In genomic region chr9:128067898-128068655, GRCh38 we compare ENCODE assay signal across 8 cellular contexts. TPM values are rescaled to one million over a fixed set of nuclear protein-coding genes. Genes with fewer than 3 reads are reported as not detected.
DNase-seq lines count a peak whose midpoint lies in the region; ATAC-seq and TF ChIP-seq lines count a peak whose summit lies in the region.

TSS of gene SLC25A25 (plus strand) at chr9:128068232. CDS start at chr9:128068320, 88 bp downstream.

- peak within 1 kb of the TSS; percentile 78 for H2BK120ac ChIP-seq in trophoblast cell (ENCODE audit: insufficient read depth, low read length, poor library complexity)

- peak within 1 kb of the TSS; percentile 84 for H3K4me3 ChIP-seq in GM12865 (ENCODE audit: low read depth, low read length)
- H3K4me3 ChIP-seq in cardiac muscle cell, result peak within 1 kb of the TSS; percentile 96
- H3K4me3 ChIP-seq in trophoblast cell (ENCODE audit: low read depth, low read length), result peak within 1 kb of the TSS; percentile 94
- H3K4me3 ChIP-seq in transverse colon, result peak within 1 kb of the TSS; percentile 76 to 98 (median 82)

- H2AFZ ChIP-seq in trophoblast cell (ENCODE audit: insufficient read depth, low read length, poor library complexity), result peak within 1 kb of the TSS; percentile 73

- in situ Hi-C loops in transverse colon (cut with MboI; ENCODE audit: low pct_ligation_motif_present in 1 of 4, low pct_unique_long_range_greater_than_20kb in 1 of 4, low sequenced_read_pairs in 3 of 4), result no loop called here

- peak within 1 kb of the TSS; percentile 97 for H3K4me2 ChIP-seq in trophoblast cell (ENCODE audit: low read length)

- intact Hi-C loops in transverse colon (cut with DNase I; ENCODE audit: low total_unique reads), result no loop called here

- peaks cover 15% of the 10 kb centered on the region for H3K79me1 ChIP-seq in trophoblast cell (ENCODE audit: low read length)

- DNase-seq in GM12865 (ENCODE audit: low read depth) (peak; percentile 100), NCI-H1417 treated with DMSO at 0.1 percent for 48 hours (lab: John Stamatoyannopoulos, UW) (peak; percentile 98), SW480 (ENCODE audit: low spot score) (peak; percentile 98), cardiac muscle cell (ENCODE audit: low read depth in 1 of 2, low spot score in 1 of 2) (peak; percentile 100), trophoblast cell (peak; percentile 99 to 100), transverse colon (peak; percentile 100)
- DNase-seq in activated naive CD8-positive, alpha-beta T cell treated with anti-CD3 and anti-CD28 coated beads, Interleukin-2, amount 50 U/mL, for 24 hours, result peak; percentile 100

- peaks cover 29% of the 10 kb centered on the region for H3K4me1 ChIP-seq in cardiac muscle cell (ENCODE audit: low read depth)
- peaks cover 13 to 17% of the 10 kb centered on the region in 2 experiments for H3K4me1 ChIP-seq in trophoblast cell (ENCODE audit: control insufficient read depth in 1 of 2, insufficient read depth in 2 of 2, low read length in 2 of 2)
- H3K4me1 ChIP-seq in transverse colon, result peaks cover 32 to 71% (median 64%) of the 10 kb centered on the region in 4 donors

- peak within 1 kb of the TSS; percentile 77 for H3K27ac Mint-ChIP-seq in activated naive CD8-positive, alpha-beta T cell treated with anti-CD3 and anti-CD28 coated beads, Interleukin-2, amount 50 U/mL, for 24 hours

- H2BK5ac ChIP-seq in trophoblast cell (ENCODE audit: low read depth, low read length, poor library complexity), result peak within 1 kb of the TSS; percentile 97

- peaks cover 5% of the 10 kb centered on the region for H3K36me3 Mint-ChIP-seq in activated naive CD8-positive, alpha-beta T cell treated with anti-CD3 and anti-CD28 coated beads, Interleukin-2, amount 50 U/mL, for 24 hours (ENCODE audit: low read depth)

- no peaks in the 10 kb centered on the region for H3K9me3 ChIP-seq in cardiac muscle cell (ENCODE audit: low read depth)
- H3K9me3 ChIP-seq in trophoblast cell (ENCODE audit: insufficient read depth, low read depth, low read length), result no peaks in the 10 kb centered on the region
- no peaks in the 10 kb centered on the region for H3K9me3 ChIP-seq in transverse colon

- peaks cover 63% of the 10 kb centered on the region for H3K4me1 Mint-ChIP-seq in activated naive CD8-positive, alpha-beta T cell treated with anti-CD3 and anti-CD28 coated beads, Interleukin-2, amount 50 U/mL, for 24 hours

- no peak within 1 kb of the TSS for H2BK12ac ChIP-seq in trophoblast cell (ENCODE audit: low read length)

- peaks cover 10% of the 10 kb centered on the region for H3K79me2 ChIP-seq in trophoblast cell (ENCODE audit: control insufficient read depth, insufficient read depth, low read length, poor library complexity)

- TF ChIP-seq POLR2A in transverse colon (IDR thresholded peaks at IDR 0.05), result peak; percentile 22

- no peak within 1 kb of the TSS for H3K23ac ChIP-seq in trophoblast cell (ENCODE audit: low read length)

- no peaks in the 10 kb centered on the region for H3K36me3 ChIP-seq in cardiac muscle cell
- peaks cover 4 to 7% of the 10 kb centered on the region in 2 experiments for H3K36me3 ChIP-seq in trophoblast cell (ENCODE audit: control insufficient read depth in 1 of 2, insufficient read depth in 2 of 2, low read length in 2 of 2)
- no peaks in the 10 kb centered on the region for H3K36me3 ChIP-seq in transverse colon

- TF ChIP-seq EP300 in transverse colon (IDR thresholded peaks at IDR 0.05; ENCODE audit: low read depth), result no peak

- peak within 1 kb of the TSS; percentile 91 for H4K91ac ChIP-seq in trophoblast cell (ENCODE audit: low read depth, low read length)

- no peaks in the 10 kb centered on the region for H3K9me3 Mint-ChIP-seq in activated naive CD8-positive, alpha-beta T cell treated with anti-CD3 and anti-CD28 coated beads, Interleukin-2, amount 50 U/mL, for 24 hours

- H3K4ac ChIP-seq in trophoblast cell (ENCODE audit: low read depth, low read length), result peak within 1 kb of the TSS; percentile 82

- H4K8ac ChIP-seq in trophoblast cell (ENCODE audit: low read depth, low read length), result peak within 1 kb of the TSS; percentile 98

- H2AK5ac ChIP-seq in trophoblast cell (ENCODE audit: low read length), result peak within 1 kb of the TSS; percentile 51

- H3K27me3 Mint-ChIP-seq in activated naive CD8-positive, alpha-beta T cell treated with anti-CD3 and anti-CD28 coated beads, Interleukin-2, amount 50 U/mL, for 24 hours, result no peaks in the 10 kb centered on the region

- peak within 1 kb of the TSS; percentile 95 for H4K12ac ChIP-seq in trophoblast cell (ENCODE audit: low read depth, low read length)

- H3K27me3 ChIP-seq in cardiac muscle cell (no peaks in the 10 kb centered on the region), trophoblast cell (ENCODE audit: insufficient read depth, low read length) (no peaks in the 10 kb centered on the region), transverse colon (no peaks in the 10 kb centered on the region)

- H3K9ac ChIP-seq in trophoblast cell (ENCODE audit: low read length), result peak within 1 kb of the TSS; percentile 96

- peak within 1 kb of the TSS; percentile 90 for H3K14ac ChIP-seq in trophoblast cell (ENCODE audit: low read length)

- peak; percentile 63 for ATAC-seq in HG02763 (IDR thresholded peaks at IDR 0.05; ENCODE audit: unreplicated experiment)
- peak; percentile 79 for ATAC-seq in activated naive CD8-positive, alpha-beta T cell treated with anti-CD3 and anti-CD28 coated beads, Interleukin-2, amount 50 U/mL, for 24 hours

- peak within 1 kb of the TSS; percentile 98 for H3K27ac ChIP-seq in cardiac muscle cell
- H3K27ac ChIP-seq in trophoblast cell (ENCODE audit: low read depth, low read length), result peak within 1 kb of the TSS; percentile 99
- peak within 1 kb of the TSS; percentile 97 to 100 (median 99) for H3K27ac ChIP-seq in transverse colon

- TF ChIP-seq CTCF in GM12865 (IDR thresholded peaks at IDR 0.05; ENCODE audit: insufficient read depth, low read depth, low read length, missing control alignments) (no peak), cardiac muscle cell (IDR thresholded peaks at IDR 0.05; ENCODE audit: low read depth, low read length) (no peak), transverse colon (IDR thresholded peaks at IDR 0.05) (no peak)

- H3K4me3 Mint-ChIP-seq in activated naive CD8-positive, alpha-beta T cell treated with anti-CD3 and anti-CD28 coated beads, Interleukin-2, amount 50 U/mL, for 24 hours, result peak within 1 kb of the TSS; percentile 90

- no CpG with 5 or more reads among the region's 92 CpGs for WGBS in trophoblast cell (ENCODE audit: extremely low coverage, insufficient coverage, insufficient read length)
- 0% methylated on average over 44 of the region's 92 CpGs; no CpG with 5 or more reads in 1 of the 2 donors for WGBS in transverse colon (ENCODE audit: low coverage in 1 of 2), 2 donors

- peak within 1 kb of the TSS; percentile 93 for H3K18ac ChIP-seq in trophoblast cell (ENCODE audit: low read length)

RNA-seq across cellular contexts. Expression of gene SLC25A25, which starts in this region (rescaled TPM):
- total RNA-seq in cardiac muscle cell (13.0 and 15.8 TPM in 2 replicates), transverse colon (10 to 100 TPM; 25.5 to 35.5 (median 32.5) TPM)
- 9.1 and 9.8 TPM in 2 replicates for polyA plus RNA-seq in cardiac muscle cell
- polyA plus RNA-seq in trophoblast cell (2013), result 10.2 and 11.5 TPM in 2 replicates

Comparison
In these comparisons a context has a peak if more than half of its experiments do, and no peak if none do; other contexts are left out.
1. Peak in every context shown above with its lines: DNase-seq, ATAC-seq, H3K4me3 ChIP-seq and H3K27ac ChIP-seq.